In genomic region chr19:7454998-7455397, GRCh38 we compare ENCODE assay signal across 14 cellular contexts.
DNase-seq lines count a peak whose midpoint lies in the region; ATAC-seq and TF ChIP-seq lines count a peak whose summit lies in the region.
"Had no signal": no experiment of that assay in that cellular context is flagged by ENCODE, and none has a peak within 500 bp of the region (broad histone marks: within the 10 kb centered on the region; RNA-seq: fewer than 3 reads in every experiment).

No MANE protein-coding gene starts in this region.

- peaks cover 60% of the 10 kb centered on the region for H3K36me3 Mint-ChIP-seq in T-helper 1 cell treated with Interleukin-12 subunit alpha and Interleukin-12 subunit beta and Interleukin-4 antibody, amounts not matched to agents 30 μg/mL and 1 μg/mL, for 36 hours (ENCODE audit: low read depth)
- peaks cover 21% of the 10 kb centered on the region for H3K36me3 Mint-ChIP-seq in activated naive CD8-positive, alpha-beta T cell
- H3K36me3 Mint-ChIP-seq in activated naive CD8-positive, alpha-beta T cell treated with anti-CD3 and anti-CD28 coated beads, Interleukin-2, amount 50 U/mL, for 24 hours (ENCODE audit: low read depth) = peaks cover 60% of the 10 kb centered on the region
- H3K36me3 Mint-ChIP-seq in central memory CD8-positive, alpha-beta T cell (ENCODE audit: insufficient read depth) = peaks cover 79% of the 10 kb centered on the region
- peaks cover 83% of the 10 kb centered on the region for H3K36me3 Mint-ChIP-seq in stimulated activated memory B cell treated with anti-CD40 and anti-IgM and Interleukin-4, amounts not matched to agents 10 μg/mL and 1 μg/mL and 100 μg/mL, for 72 hours

- ATAC-seq in activated naive CD8-positive, alpha-beta T cell treated with anti-CD3 and anti-CD28 coated beads, Interleukin-2, amount 50 U/mL, for 24 hours = no peak
- no peak for ATAC-seq in central memory CD8-positive, alpha-beta T cell (replicated peaks; ENCODE audit: extremely low read depth, poor library complexity, severe bottlenecking)
- no peak for ATAC-seq in stimulated activated memory B cell treated with anti-CD40 and anti-IgM and Interleukin-4, amounts not matched to agents 10 μg/mL and 1 μg/mL and 100 μg/mL, for 72 hours
- ATAC-seq: GM12878, HCT116 had no signal

- POLR2A ChIA-PET in HEK293T (lab: Yijun Ruan, JAX) = no interaction called here

- no peaks in the 10 kb centered on the region for H3K27me3 Mint-ChIP-seq in T-helper 1 cell treated with Interleukin-12 subunit alpha and Interleukin-12 subunit beta and Interleukin-4 antibody, amounts not matched to agents 30 μg/mL and 1 μg/mL, for 36 hours (ENCODE audit: low read depth)
- no peaks in the 10 kb centered on the region for H3K27me3 Mint-ChIP-seq in activated naive CD8-positive, alpha-beta T cell
- no peaks in the 10 kb centered on the region for H3K27me3 Mint-ChIP-seq in activated naive CD8-positive, alpha-beta T cell treated with anti-CD3 and anti-CD28 coated beads, Interleukin-2, amount 50 U/mL, for 24 hours
- H3K27me3 Mint-ChIP-seq in central memory CD8-positive, alpha-beta T cell = no peaks in the 10 kb centered on the region
- no peaks in the 10 kb centered on the region for H3K27me3 Mint-ChIP-seq in stimulated activated memory B cell treated with anti-CD40 and anti-IgM and Interleukin-4, amounts not matched to agents 10 μg/mL and 1 μg/mL and 100 μg/mL, for 72 hours

- no peak for DNase-seq in T-helper 1 cell
- DNase-seq in activated naive CD8-positive, alpha-beta T cell treated with anti-CD3 and anti-CD28 coated beads, Interleukin-2, amount 50 U/mL, for 24 hours = no peak
- DNase-seq in central memory CD8-positive, alpha-beta T cell (ENCODE audit: low spot score in 2 of 2) = no peak
- DNase-seq in amygdala (lab: John Stamatoyannopoulos, UW) = no peak
- no peak for DNase-seq in HEK293T (ENCODE audit: extremely low spot score)
- DNase-seq: Calu3, DMS 273 treated with DMSO at 0.1 percent for 48 hours, DMS79, GM23248 had no signal

- H3K4me1 Mint-ChIP-seq in T-helper 1 cell treated with Interleukin-12 subunit alpha and Interleukin-12 subunit beta and Interleukin-4 antibody, amounts not matched to agents 30 μg/mL and 1 μg/mL, for 36 hours (ENCODE audit: low read depth) = no peaks in the 10 kb centered on the region
- peaks cover 24% of the 10 kb centered on the region for H3K4me1 Mint-ChIP-seq in activated naive CD8-positive, alpha-beta T cell (ENCODE audit: low read depth)
- H3K4me1 Mint-ChIP-seq in activated naive CD8-positive, alpha-beta T cell treated with anti-CD3 and anti-CD28 coated beads, Interleukin-2, amount 50 U/mL, for 24 hours = peaks cover 7% of the 10 kb centered on the region
- peaks cover 23% of the 10 kb centered on the region for H3K4me1 Mint-ChIP-seq in central memory CD8-positive, alpha-beta T cell
- H3K4me1 Mint-ChIP-seq in stimulated activated memory B cell treated with anti-CD40 and anti-IgM and Interleukin-4, amounts not matched to agents 10 μg/mL and 1 μg/mL and 100 μg/mL, for 72 hours = no peaks in the 10 kb centered on the region

- CTCF ChIA-PET in HEK293T (lab: Yijun Ruan, JAX) = no interaction called here

- H3K9me3 Mint-ChIP-seq in T-helper 1 cell treated with Interleukin-12 subunit alpha and Interleukin-12 subunit beta and Interleukin-4 antibody, amounts not matched to agents 30 μg/mL and 1 μg/mL, for 36 hours = peaks cover 33% of the 10 kb centered on the region
- H3K9me3 Mint-ChIP-seq in activated naive CD8-positive, alpha-beta T cell (ENCODE audit: low read depth) = no peaks in the 10 kb centered on the region
- peaks cover 11% of the 10 kb centered on the region for H3K9me3 Mint-ChIP-seq in activated naive CD8-positive, alpha-beta T cell treated with anti-CD3 and anti-CD28 coated beads, Interleukin-2, amount 50 U/mL, for 24 hours
- peaks cover 9% of the 10 kb centered on the region for H3K9me3 Mint-ChIP-seq in central memory CD8-positive, alpha-beta T cell
- peaks cover 9% of the 10 kb centered on the region for H3K9me3 Mint-ChIP-seq in stimulated activated memory B cell treated with anti-CD40 and anti-IgM and Interleukin-4, amounts not matched to agents 10 μg/mL and 1 μg/mL and 100 μg/mL, for 72 hours

- peak overlapping the region; percentile 31 for H3K27ac Mint-ChIP-seq in T-helper 1 cell treated with Interleukin-12 subunit alpha and Interleukin-12 subunit beta and Interleukin-4 antibody, amounts not matched to agents 30 μg/mL and 1 μg/mL, for 36 hours
- peak overlapping the region; percentile 68 for H3K27ac Mint-ChIP-seq in activated naive CD8-positive, alpha-beta T cell
- no peak overlapping the region for H3K27ac Mint-ChIP-seq in activated naive CD8-positive, alpha-beta T cell treated with anti-CD3 and anti-CD28 coated beads, Interleukin-2, amount 50 U/mL, for 24 hours
- peak overlapping the region; percentile 61 for H3K27ac Mint-ChIP-seq in central memory CD8-positive, alpha-beta T cell (ENCODE audit: low read depth)
- peak overlapping the region; percentile 31 for H3K27ac Mint-ChIP-seq in stimulated activated memory B cell treated with anti-CD40 and anti-IgM and Interleukin-4, amounts not matched to agents 10 μg/mL and 1 μg/mL and 100 μg/mL, for 72 hours

- H3K4me3 Mint-ChIP-seq in T-helper 1 cell treated with Interleukin-12 subunit alpha and Interleukin-12 subunit beta and Interleukin-4 antibody, amounts not matched to agents 30 μg/mL and 1 μg/mL, for 36 hours = no peak overlapping the region
- H3K4me3 Mint-ChIP-seq in activated naive CD8-positive, alpha-beta T cell = no peak overlapping the region
- no peak overlapping the region for H3K4me3 Mint-ChIP-seq in activated naive CD8-positive, alpha-beta T cell treated with anti-CD3 and anti-CD28 coated beads, Interleukin-2, amount 50 U/mL, for 24 hours
- H3K4me3 Mint-ChIP-seq in central memory CD8-positive, alpha-beta T cell = no peak overlapping the region
- no peak overlapping the region for H3K4me3 Mint-ChIP-seq in stimulated activated memory B cell treated with anti-CD40 and anti-IgM and Interleukin-4, amounts not matched to agents 10 μg/mL and 1 μg/mL and 100 μg/mL, for 72 hours

TF ChIP-seq in HEK293T, 16 proteins besides CTCF, POLR2A, EP300 and RAD21:
- TF ChIP-seq L3MBTL2 (conservative IDR thresholded peaks at IDR 0.05) (no peak), HDGF (IDR thresholded peaks at IDR 0.05; ENCODE audit: borderline replicate concordance) (no peak)
